Comparison of ENCODE assay signal across 1 cellular context in genomic region chr2:156532989-156533388, GRCh38.
TF ChIP-seq lines count a peak whose summit lies in the region.

No MANE protein-coding gene starts in this region.

TF ChIP-seq in WTC11, 78 proteins besides CTCF, POLR2A, EP300 and RAD21 (continued from another document):
- TF ChIP-seq, protein P1, sequence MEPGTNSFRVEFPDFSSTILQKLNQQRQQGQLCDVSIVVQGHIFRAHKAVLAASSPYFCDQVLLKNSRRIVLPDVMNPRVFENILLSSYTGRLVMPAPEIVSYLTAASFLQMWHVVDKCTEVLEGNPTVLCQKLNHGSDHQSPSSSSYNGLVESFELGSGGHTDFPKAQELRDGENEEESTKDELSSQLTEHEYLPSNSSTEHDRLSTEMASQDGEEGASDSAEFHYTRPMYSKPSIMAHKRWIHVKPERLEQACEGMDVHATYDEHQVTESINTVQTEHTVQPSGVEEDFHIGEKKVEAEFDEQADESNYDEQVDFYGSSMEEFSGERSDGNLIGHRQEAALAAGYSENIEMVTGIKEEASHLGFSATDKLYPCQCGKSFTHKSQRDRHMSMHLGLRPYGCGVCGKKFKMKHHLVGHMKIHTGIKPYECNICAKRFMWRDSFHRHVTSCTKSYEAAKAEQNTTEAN (CRISPR knock-in tag; IDR thresholded peaks at IDR 0.05): no peak
- TF ChIP-seq CREB1 (CRISPR knock-in tag; IDR thresholded peaks at IDR 0.05): no peak
- no peak for TF ChIP-seq EMX1 (CRISPR knock-in tag; IDR thresholded peaks at IDR 0.05)
- TF ChIP-seq ZNF423 (CRISPR knock-in tag; IDR thresholded peaks at IDR 0.05): no peak
- TF ChIP-seq ZNF219 (CRISPR knock-in tag; IDR thresholded peaks at IDR 0.05; ENCODE audit: borderline replicate concordance): no peak
- TF ChIP-seq, protein P2, sequence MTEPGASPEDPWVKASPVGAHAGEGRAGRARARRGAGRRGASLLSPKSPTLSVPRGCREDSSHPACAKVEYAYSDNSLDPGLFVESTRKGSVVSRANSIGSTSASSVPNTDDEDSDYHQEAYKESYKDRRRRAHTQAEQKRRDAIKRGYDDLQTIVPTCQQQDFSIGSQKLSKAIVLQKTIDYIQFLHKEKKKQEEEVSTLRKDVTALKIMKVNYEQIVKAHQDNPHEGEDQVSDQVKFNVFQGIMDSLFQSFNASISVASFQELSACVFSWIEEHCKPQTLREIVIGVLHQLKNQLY (CRISPR knock-in tag; IDR thresholded peaks at IDR 0.05): no peak
- no peak for TF ChIP-seq PRDM15 (CRISPR knock-in tag; IDR thresholded peaks at IDR 0.05)
- no peak for TF ChIP-seq FOXK1 (CRISPR knock-in tag; IDR thresholded peaks at IDR 0.05)
- no peak for TF ChIP-seq NFATC4 (CRISPR knock-in tag; IDR thresholded peaks at IDR 0.05)
